ENCODE assay signal across 1 cellular context in the genomic region with DNA sequence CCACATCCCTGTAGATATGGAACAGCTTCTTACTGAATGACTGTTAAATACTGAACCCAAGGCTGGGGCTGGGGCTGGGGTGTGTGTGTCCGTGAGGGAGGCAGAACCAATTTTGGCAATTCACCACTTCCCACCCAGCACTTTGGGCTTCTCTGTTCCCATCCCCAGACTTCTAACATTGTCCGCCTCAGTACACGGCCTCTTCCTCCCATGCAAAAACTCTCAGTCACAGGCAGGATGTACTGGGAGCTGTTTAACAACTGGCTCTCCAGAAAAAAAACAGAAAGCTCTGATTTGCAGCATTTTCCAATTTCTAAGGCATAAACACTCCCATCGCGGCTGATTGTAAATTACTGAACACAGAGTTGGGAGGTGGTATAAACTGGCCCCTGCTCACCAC.
TF ChIP-seq lines count a peak whose summit lies in the region.

No MANE protein-coding gene starts in this region.

TF ChIP-seq in IMR-90, 13 proteins besides CTCF, POLR2A, EP300 and RAD21 (continued from another document):
- TF ChIP-seq, protein P1, sequence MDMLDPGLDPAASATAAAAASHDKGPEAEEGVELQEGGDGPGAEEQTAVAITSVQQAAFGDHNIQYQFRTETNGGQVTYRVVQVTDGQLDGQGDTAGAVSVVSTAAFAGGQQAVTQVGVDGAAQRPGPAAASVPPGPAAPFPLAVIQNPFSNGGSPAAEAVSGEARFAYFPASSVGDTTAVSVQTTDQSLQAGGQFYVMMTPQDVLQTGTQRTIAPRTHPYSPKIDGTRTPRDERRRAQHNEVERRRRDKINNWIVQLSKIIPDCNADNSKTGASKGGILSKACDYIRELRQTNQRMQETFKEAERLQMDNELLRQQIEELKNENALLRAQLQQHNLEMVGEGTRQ (IDR thresholded peaks at IDR 0.05; ENCODE audit: low read depth, low read length): no peak
- no peak for TF ChIP-seq MAFK (IDR thresholded peaks at IDR 0.05; ENCODE audit: low read depth, low read length)
- TF ChIP-seq CHD1 (IDR thresholded peaks at IDR 0.05; ENCODE audit: low read depth, low read length): no peak
- no peak for TF ChIP-seq RCOR1 (IDR thresholded peaks at IDR 0.05; ENCODE audit: insufficient replicate concordance, low read length)
- TF ChIP-seq MXI1 (IDR thresholded peaks at IDR 0.05; ENCODE audit: borderline replicate concordance, low read depth, low read length): no peak
- TF ChIP-seq CEBPB (IDR thresholded peaks at IDR 0.05; ENCODE audit: low read depth, low read length): no peak
- TF ChIP-seq SMC3 (IDR thresholded peaks at IDR 0.05; ENCODE audit: low read depth, low read length): no peak
- no peak for TF ChIP-seq ELK1 (IDR thresholded peaks at IDR 0.05; ENCODE audit: borderline replicate concordance, low read depth, low read length)
- TF ChIP-seq NFE2L2 (IDR thresholded peaks at IDR 0.05; ENCODE audit: low read depth, low read length): no peak
- TF ChIP-seq BHLHE40 (IDR thresholded peaks at IDR 0.05; ENCODE audit: low read depth, low read length): no peak
- TF ChIP-seq RFX5 (IDR thresholded peaks at IDR 0.05; ENCODE audit: low read depth, low read length): no peak
